1 cellular context compared by ENCODE assay signal in genomic region chr6:170152989-170153388, GRCh38.
TF ChIP-seq lines count a peak whose summit lies in the region.

No MANE protein-coding gene starts in this region.

TF ChIP-seq in H1, 55 proteins besides CTCF, POLR2A, EP300 and RAD21 (continued from another document):
- peak; percentile 72; the same call in 1 of the 2 replicates for TF ChIP-seq MAFK (IDR thresholded peaks at IDR 0.05; ENCODE audit: low read depth, low read length)
- no peak for TF ChIP-seq POLR2AphosphoS5 (IDR thresholded peaks at IDR 0.05; ENCODE audit: low read depth, low read length)
- TF ChIP-seq NANOG (IDR thresholded peaks at IDR 0.05; ENCODE audit: insufficient read depth, low read depth, low read length, poor library complexity, severe bottlenecking), result peak; percentile 26
- TF ChIP-seq E2F6 (IDR thresholded peaks at IDR 0.05), result peak; percentile 92
- no peak for TF ChIP-seq HDAC2 (IDR thresholded peaks at IDR 0.05; ENCODE audit: borderline replicate concordance in 1 of 2, low read depth in 2 of 2, low read length in 2 of 2)
